8 cellular contexts compared by ENCODE assay signal in genomic region chr12:2752676-2753371, GRCh38. TPM values are rescaled to one million over a fixed set of nuclear protein-coding genes. Genes with fewer than 3 reads are reported as not detected.
DNase-seq lines count a peak whose midpoint lies in the region; ATAC-seq, FAIRE-seq and TF ChIP-seq lines count a peak whose summit lies in the region.

No MANE protein-coding gene starts in this region.

- H3K27ac ChIP-seq in DND-41 (ENCODE audit: low read length) = no peak overlapping the region

- no peaks in the 10 kb centered on the region for H3K79me2 ChIP-seq in DND-41 (ENCODE audit: insufficient read depth, low read length)

- H2AFZ ChIP-seq in DND-41 (ENCODE audit: low read depth, low read length) = no peak overlapping the region

- H3K4me3 ChIP-seq in DND-41 (ENCODE audit: low read depth in 1 of 2, low read length in 2 of 2) = no peak overlapping the region
- H3K4me3 ChIP-seq in bronchial epithelial cell (ENCODE audit: low read depth, low read length) = no peak overlapping the region

- FAIRE-seq in bronchial epithelial cell (lab: Jason Lieb, UNC) = no peak

- ATAC-seq in DND-41 (ENCODE audit: insufficient read depth, low read depth) = peak; percentile 100
- ATAC-seq in HG02870 (IDR thresholded peaks at IDR 0.05; ENCODE audit: unreplicated experiment) = no peak

- TF ChIP-seq CTCF in DND-41 (IDR thresholded peaks at IDR 0.05; ENCODE audit: borderline replicate concordance, extremely low read depth, low read length, poor library complexity, severe bottlenecking) = peak; percentile 32
- no peak for TF ChIP-seq CTCF in bronchial epithelial cell (IDR thresholded peaks at IDR 0.05; ENCODE audit: insufficient read depth, low read length, severe bottlenecking)

- H3K4me2 ChIP-seq in DND-41 (ENCODE audit: insufficient read depth, low read length) = no peak overlapping the region

- no peak overlapping the region for H3K9ac ChIP-seq in DND-41 (ENCODE audit: low read depth, low read length)

- peak; percentile 81 for DNase-seq in DND-41
- DNase-seq in KG1 (lab: John Stamatoyannopoulos, UW) = peak; percentile 50
- peak; percentile 65 for DNase-seq in activated CD4-positive, CD25-positive, alpha-beta regulatory T cell treated with anti-CD3 and anti-CD28 coated beads, Interleukin-2, amount 50 U/mL, for 72 hours
- DNase-seq in bronchial epithelial cell (ENCODE audit: low read depth) = peak; percentile 22
- DNase-seq in islet precursor cell = peak; percentile 96
- DNase-seq in stimulated activated CD4-positive, alpha-beta T cell treated with anti-CD3 and anti-CD28 coated beads, Interleukin-1b, Interleukin-23, amount 100 ng/mL, for 24 hours (ENCODE audit: low read depth in 4 of 4, low spot score in 1 of 4) = peak; percentile 42 to 67 (median 52)
- DNase-seq in NCI-H510A treated with DMSO at 0.1 percent for 48 hours (lab: John Stamatoyannopoulos, UW) = no peak

- no peaks in the 10 kb centered on the region for H3K27me3 ChIP-seq in DND-41 (ENCODE audit: insufficient read depth, low read length, poor library complexity)
- peaks cover 1% of the 10 kb centered on the region for H3K27me3 ChIP-seq in bronchial epithelial cell (ENCODE audit: control insufficient read depth, insufficient read depth, low read length)

- H3K9me3 ChIP-seq in DND-41 (ENCODE audit: insufficient read depth, low read length, severe bottlenecking) = no peaks in the 10 kb centered on the region

- H3K4me1 ChIP-seq in DND-41 (ENCODE audit: insufficient read depth, low read length) = no peaks in the 10 kb centered on the region

- H3K36me3 ChIP-seq in DND-41 (ENCODE audit: insufficient read depth, low read length) (no peaks in the 10 kb centered on the region), bronchial epithelial cell (ENCODE audit: control insufficient read depth, insufficient read depth, low read length) (no peaks in the 10 kb centered on the region)

- H4K20me1 ChIP-seq in DND-41 (ENCODE audit: insufficient read depth, low read length) = peaks cover 11% of the 10 kb centered on the region

RNA-seq across cellular contexts. Expression of gene FKBP4, which starts 41.9 kb away (rescaled TPM):
- 66.4 and 81.6 TPM in 2 replicates for total RNA-seq in bronchial epithelial cell

RNA-seq across cellular contexts. Expression of gene ITFG2, which starts 59.6 kb away (rescaled TPM):
- 14.6 and 17.6 TPM in 2 replicates for total RNA-seq in bronchial epithelial cell
